11 cellular contexts compared by ENCODE assay signal in the genomic region with DNA sequence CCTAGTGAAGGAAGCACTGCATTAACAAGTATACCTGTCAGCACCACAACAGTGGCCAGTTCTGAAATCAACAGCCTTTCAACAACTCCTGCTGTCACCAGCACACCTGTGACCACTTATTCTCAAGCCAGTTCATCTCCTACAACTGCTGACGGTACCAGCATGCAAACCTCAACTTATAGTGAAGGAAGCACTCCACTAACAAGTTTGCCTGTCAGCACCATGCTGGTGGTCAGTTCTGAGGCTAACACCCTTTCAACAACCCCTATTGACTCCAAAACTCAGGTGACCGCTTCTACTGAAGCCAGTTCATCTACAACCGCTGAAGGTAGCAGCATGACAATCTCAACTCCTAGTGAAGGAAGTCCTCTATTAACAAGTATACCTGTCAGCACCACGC. TPM values are rescaled to one million over a fixed set of nuclear protein-coding genes. Genes with fewer than 3 reads are reported as not detected.
"Had no signal": no experiment of that assay in that cellular context is flagged by ENCODE, and none has a peak within 500 bp of the region (broad histone marks: within the 10 kb centered on the region; RNA-seq: fewer than 3 reads in every experiment).

No MANE protein-coding gene starts in this region.

- H3K27ac ChIP-seq: HL-60 had no signal

- H3K9me3 Mint-ChIP-seq: HFFc6, IgD-negative memory B cell had no signal

- H3K4me3 ChIP-seq: GM23338 had no signal

- H3K4me1 Mint-ChIP-seq: GM23338, IgD-negative memory B cell had no signal

- H3K27me3 Mint-ChIP-seq: IgD-negative memory B cell had no signal

- DNase-seq: H9, HFFc6, KBM-7 had no signal

- H3K4me3 Mint-ChIP-seq: GM23338, H9, HFFc6, IgD-negative memory B cell had no signal

- ATAC-seq: GM23338, HCT116, HepG2 had no signal

- H3K27ac Mint-ChIP-seq: GM23338, H9, HFFc6, IgD-negative memory B cell had no signal

- FAIRE-seq: H1, H54, HepG2 had no signal

- H3K36me3 Mint-ChIP-seq: IgD-negative memory B cell had no signal

RNA-seq across cellular contexts. Expression of a gene that starts 16.1 kb away (rescaled TPM):
- total RNA-seq: H1, H9, HepG2, HFFc6, HT1080 had no signal
- polyA plus RNA-seq: GM23338, HepG2, IgD-negative memory B cell had no signal
